23 cellular contexts compared by ENCODE assay signal in the genomic region with DNA sequence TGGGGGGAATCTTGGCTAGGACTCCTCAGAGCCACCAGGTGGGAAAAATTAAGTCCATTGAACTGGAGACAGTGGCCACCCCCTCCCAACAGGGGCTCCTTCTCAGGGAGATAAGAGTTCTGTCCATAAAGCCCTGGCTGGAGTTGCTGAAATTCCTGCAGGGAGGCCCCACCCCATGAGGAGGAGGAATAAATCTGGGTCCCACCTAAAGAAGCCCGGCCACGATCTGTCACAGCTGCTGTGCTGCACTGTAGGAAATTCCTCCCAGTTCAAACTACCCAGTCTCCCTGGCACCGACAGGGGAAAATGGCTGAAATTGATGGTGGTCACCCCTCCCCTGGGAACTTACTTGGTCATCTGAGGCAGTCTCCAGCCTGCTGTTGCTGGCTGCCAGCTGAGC.
"Had no signal": no experiment of that assay in that cellular context is flagged by ENCODE, and none has a peak within 500 bp of the region (broad histone marks: within the 10 kb centered on the region; RNA-seq: fewer than 3 reads in every experiment).

No MANE protein-coding gene starts in this region.

- ATAC-seq: effector memory CD8-positive, alpha-beta T cell; esophagus mucosa; foreskin keratinocyte; gastrocnemius medialis; gastroesophageal sphincter; heart left ventricle; heart right ventricle had no signal

- H3K27ac Mint-ChIP-seq: dendritic cell treated with granulocyte-macrophage colony-stimulating factor and Interleukin-4, amounts not matched to agents 40 ng/mL and 50 ng/mL, for 4 days; effector memory CD8-positive, alpha-beta T cell had no signal

- H3K4me3 ChIP-seq: colonic mucosa, coronary artery, dorsolateral prefrontal cortex, esophagus muscularis mucosa, gastrocnemius medialis, gastroesophageal sphincter, heart left ventricle, heart right ventricle had no signal

- H3K4me1 ChIP-seq: colonic mucosa, esophagus muscularis mucosa, foreskin keratinocyte, gastrocnemius medialis, gastroesophageal sphincter, heart left ventricle, heart right ventricle had no signal

- H3K27me3 Mint-ChIP-seq: dendritic cell treated with granulocyte-macrophage colony-stimulating factor and Interleukin-4, amounts not matched to agents 40 ng/mL and 50 ng/mL, for 4 days; effector memory CD8-positive, alpha-beta T cell had no signal

- H3K4me3 Mint-ChIP-seq: dendritic cell treated with granulocyte-macrophage colony-stimulating factor and Interleukin-4, amounts not matched to agents 40 ng/mL and 50 ng/mL, for 4 days; effector memory CD8-positive, alpha-beta T cell had no signal

- DNase-seq: colonic mucosa; cortex of kidney; dermis blood vessel endothelial cell; dorsolateral prefrontal cortex; effector CD4-positive, alpha-beta T cell; effector CD8-positive, alpha-beta T cell; effector memory CD4-positive, alpha-beta T cell; effector memory CD8-positive, alpha-beta T cell; erythroblast; foreskin fibroblast; foreskin keratinocyte; foreskin melanocyte; gastrocnemius medialis; glutamatergic neuron; head of caudate nucleus; heart left ventricle; heart right ventricle had no signal

- H3K27ac ChIP-seq: colonic mucosa, coronary artery, dorsolateral prefrontal cortex, epithelial cell of prostate, esophagus muscularis mucosa, foreskin keratinocyte, gastrocnemius medialis, gastroesophageal sphincter, heart left ventricle, heart right ventricle had no signal

- H3K9me3 ChIP-seq: colonic mucosa, esophagus muscularis mucosa, gastrocnemius medialis had no signal

- H3K27me3 ChIP-seq: colonic mucosa, esophagus muscularis mucosa, foreskin keratinocyte, gastrocnemius medialis, gastroesophageal sphincter, heart left ventricle, heart right ventricle had no signal

- H3K36me3 ChIP-seq: colonic mucosa, esophagus muscularis mucosa, gastrocnemius medialis, gastroesophageal sphincter, heart left ventricle, heart right ventricle had no signal
